ENCODE assay signal across 25 cellular contexts in the genomic region with DNA sequence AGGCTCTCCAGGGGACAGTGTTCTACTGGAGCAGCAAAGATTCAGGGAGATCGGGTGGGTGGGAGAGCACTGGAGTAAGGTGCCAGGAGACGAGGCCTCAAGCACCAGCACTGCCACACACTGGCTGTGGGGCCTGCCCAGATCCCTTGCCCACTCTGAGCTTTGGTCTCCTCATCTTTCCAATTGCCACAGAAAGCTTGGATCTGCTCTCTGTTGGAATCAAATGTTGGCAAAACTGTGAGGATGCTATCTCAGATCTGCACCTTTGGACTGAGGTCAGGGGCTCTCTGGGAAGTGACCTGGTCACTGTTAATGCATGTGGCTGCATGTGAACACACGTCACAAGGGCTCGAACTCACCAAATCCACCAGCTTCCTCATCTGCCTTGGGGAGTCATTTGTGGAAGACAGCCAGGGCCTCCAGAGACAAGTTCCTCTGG. TPM values are rescaled to one million over a fixed set of nuclear protein-coding genes. Genes with fewer than 3 reads are reported as not detected.
DNase-seq lines count a peak whose midpoint lies in the region; ATAC-seq, FAIRE-seq and TF ChIP-seq lines count a peak whose summit lies in the region.
"Had no signal": no experiment of that assay in that cellular context is flagged by ENCODE, and none has a peak within 500 bp of the region (broad histone marks: within the 10 kb centered on the region; RNA-seq: fewer than 3 reads in every experiment).

No MANE protein-coding gene starts in this region.

- H3K27ac ChIP-seq in right lobe of liver (peak overlapping the region; percentile 68 to 87 (median 82)), small intestine (ENCODE audit: low read depth in 1 of 2, low read length in 1 of 2) (no peak overlapping the region)
- H3K27ac ChIP-seq: BLaER1 treated with 17β-estradiol and CSF1 and Interleukin-3, amounts not matched to agents 10 nM and 100 nM; GM23248 had no signal

- H3K36me3 ChIP-seq in right lobe of liver: no peaks in the 10 kb centered on the region
- H3K36me3 ChIP-seq in small intestine (ENCODE audit: control insufficient read depth in 2 of 2, insufficient read depth in 2 of 2, low read length in 2 of 2): no peaks in the 10 kb centered on the region
- H3K36me3 ChIP-seq: BE2C; BLaER1 treated with 17β-estradiol and CSF1 and Interleukin-3, amounts not matched to agents 10 nM and 100 nM had no signal

- peak; percentile 52 for TF ChIP-seq POLR2A in right lobe of liver (IDR thresholded peaks at IDR 0.05)

- peak; percentile 86 for DNase-seq in left lobe of liver (ENCODE audit: low spot score)
- peak; percentile 61 to 83 (median 78) for DNase-seq in right lobe of liver
- DNase-seq in small intestine: peak; percentile 45
- DNase-seq in A172 (ENCODE audit: low spot score): no peak
- DNase-seq in NOMO-1 (lab: John Stamatoyannopoulos, UW; ENCODE audit: unreplicated experiment in 2 of 2): no peak
- DNase-seq: ACHN; AML-193; BE2C; CD4-positive, alpha-beta T cell; CD8-positive, alpha-beta memory T cell; DMS 273 treated with DMSO at 0.1 percent for 48 hours; DMS79; EL; GDM1; GM23248; H7 had no signal

- peak overlapping the region in 1 of 3 donors; percentile 27 for H3K4me3 ChIP-seq in right lobe of liver
- no peak overlapping the region for H3K4me3 ChIP-seq in small intestine (ENCODE audit: low read depth in 1 of 2, low read length in 2 of 2)
- H3K4me3 ChIP-seq: BLaER1 treated with 17β-estradiol and CSF1 and Interleukin-3, amounts not matched to agents 10 nM and 100 nM; GM12878; GM23248 had no signal

- no peak for TF ChIP-seq CTCF in right lobe of liver (IDR thresholded peaks at IDR 0.05)

- H3K4me1 ChIP-seq in right lobe of liver: peaks cover 0 to 40% (median 7%) of the 10 kb centered on the region in 4 donors
- no peaks in the 10 kb centered on the region for H3K4me1 ChIP-seq in small intestine (ENCODE audit: control insufficient read depth in 2 of 2, insufficient read depth in 1 of 2, low read depth in 1 of 2, low read length in 1 of 2)
- H3K4me1 ChIP-seq: BE2C had no signal

- no peaks in the 10 kb centered on the region for H3K27me3 ChIP-seq in right lobe of liver
- no peaks in the 10 kb centered on the region for H3K27me3 ChIP-seq in small intestine (ENCODE audit: control insufficient read depth in 2 of 2, insufficient read depth in 2 of 2, low read length in 2 of 2)
- H3K27me3 ChIP-seq: BE2C had no signal

- FAIRE-seq in small intestine (lab: Jason Lieb, UNC): no peak
- FAIRE-seq: A204.1, D721Med, GM12878, GM19239, H1 had no signal

- peak; percentile 59 for ATAC-seq in left lobe of liver
- peak; percentile 52 to 77 (median 60) for ATAC-seq in right lobe of liver
- no peak for ATAC-seq in HG03175 (IDR thresholded peaks at IDR 0.05; ENCODE audit: unreplicated experiment)
- ATAC-seq: GM12878, HCT116 had no signal

- H3K9me3 ChIP-seq in right lobe of liver: no peaks in the 10 kb centered on the region
- H3K9me3 ChIP-seq in small intestine (ENCODE audit: control insufficient read depth, low read depth): no peaks in the 10 kb centered on the region
- H3K9me3 ChIP-seq: BE2C; BLaER1 treated with 17β-estradiol and CSF1 and Interleukin-3, amounts not matched to agents 10 nM and 100 nM had no signal

- WGBS in right lobe of liver (ENCODE audit: insufficient coverage, low coverage, low lambda C conversion rate, missing lambda C conversion rate): 23% methylated on average over 4 of the region's 4 CpGs
- 38 to 72% (median 40%) methylated on average over 4 of the region's 4 CpGs for WGBS in small intestine, 3 donors

- intact Hi-C loops in right lobe of liver (cut with DNase I): no loop called here

RNA-seq across cellular contexts. Expression of gene RIPPLY1, which starts 1.3 kb away (rescaled TPM):
- total RNA-seq in left lobe of liver: 0.75 TPM
- total RNA-seq in right lobe of liver: 1 to 10 TPM in 4 of 6 experiments, under 1 TPM in 2; 0.74 to 1.7 (median 1.1) TPM
- polyA plus RNA-seq in small intestine: under 1 TPM in 1 of 3 donors, not detected in 2; 0.07 TPM
- total RNA-seq in A172 (2014; rRNA removed; shearing (Covaris generic)): 0.10 TPM in 1 of 2 replicates, not detected in the other
- total RNA-seq: CD4-positive, alpha-beta T cell; CD8-positive, alpha-beta memory T cell; GM12878; GM23248; H1 had no signal
- polyA plus RNA-seq: CD14-positive monocyte; CD8-positive, alpha-beta memory T cell; GM12878; GM23248; H1 had no signal

RNA-seq across cellular contexts. Expression of gene CLDN2, which starts 18.4 kb away (rescaled TPM):
- total RNA-seq in left lobe of liver (6.0 TPM), right lobe of liver (10 to 100 TPM in 5 of 6 experiments, 1 to 10 TPM in 1; 6.3 to 48.4 (median 18.4) TPM)
- 10 to 100 TPM in 1 of 3 donors, 1 to 10 TPM in 2; 1.3 to 36.1 (median 7.8) TPM for polyA plus RNA-seq in small intestine
- not detected in 2 replicates for total RNA-seq in A172 (2014; rRNA removed; shearing (Covaris generic))
- total RNA-seq: CD4-positive, alpha-beta T cell; CD8-positive, alpha-beta memory T cell; GM23248; H1; H7 had no signal
- polyA plus RNA-seq: CD14-positive monocyte; CD8-positive, alpha-beta memory T cell; GM12878; GM23248 had no signal

Comparison
In these comparisons a context has a peak if more than half of its experiments do, and no peak if none do; other contexts are left out.
1. DNase-seq: peak in left lobe of liver (single experiment), right lobe of liver (3 of 3) and small intestine (single experiment); none in A172 (single experiment) and NOMO-1 (0 of 2).
2. H3K27ac ChIP-seq: peak in right lobe of liver (3 of 3); none in small intestine (0 of 2).